ENCODE assay signal across 2 cellular contexts in the genomic region with DNA sequence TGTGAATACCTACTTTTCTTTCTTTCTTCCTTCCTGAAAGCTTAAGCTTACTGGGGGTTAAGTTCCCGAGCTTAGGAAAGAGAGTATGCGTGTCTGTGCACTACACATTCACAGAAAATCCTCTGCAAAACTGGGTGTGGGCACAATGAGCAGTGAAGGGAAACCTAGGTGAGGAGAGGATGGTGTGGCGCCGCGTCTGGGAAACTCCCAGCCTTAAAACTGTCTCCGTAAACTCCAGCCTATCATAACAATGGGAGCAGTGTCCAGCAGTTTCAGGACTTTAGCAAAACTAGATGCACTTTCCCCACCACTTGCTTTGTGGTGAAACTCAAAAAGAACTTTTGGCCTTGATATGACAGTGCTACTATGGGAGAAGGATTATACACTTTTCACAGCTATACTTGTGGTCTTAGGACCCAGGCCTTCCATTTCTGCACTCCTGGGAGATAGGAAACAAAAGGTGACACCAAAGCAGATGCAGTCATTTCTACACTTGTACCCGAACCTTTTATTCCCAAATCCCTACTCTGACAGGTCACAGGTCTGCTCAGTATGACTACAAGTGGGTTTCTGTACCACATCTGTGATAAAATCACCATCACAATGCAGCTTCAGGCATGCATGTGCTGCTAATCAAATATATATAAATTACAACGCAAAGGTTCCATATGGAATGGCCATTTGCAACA.
TF ChIP-seq lines count a peak whose summit lies in the region.

No MANE protein-coding gene starts in this region.

TF ChIP-seq in HepG2, 621 proteins besides CTCF, POLR2A, EP300 and RAD21:
- TF ChIP-seq ZNF441 (CRISPR knock-in tag; IDR thresholded peaks at IDR 0.05; ENCODE audit: borderline replicate concordance) (no peak), MAFK (conservative IDR thresholded peaks at IDR 0.05 in 1 of 2, IDR thresholded peaks at IDR 0.05 in 1 of 2; ENCODE audit: low read length in 2 of 2) (no peak), KDM6A (CRISPR knock-in tag; IDR thresholded peaks at IDR 0.05; ENCODE audit: low read depth) (no peak), ZNF468 (CRISPR knock-in tag; IDR thresholded peaks at IDR 0.05) (no peak), SMARCC2 (IDR thresholded peaks at IDR 0.05) (no peak), PPARG (CRISPR knock-in tag; conservative IDR thresholded peaks at IDR 0.05) (no peak), SOX13 (IDR thresholded peaks at IDR 0.05) (no peak), SOX13 (CRISPR knock-in tag; conservative IDR thresholded peaks at IDR 0.05 in 1 of 2, IDR thresholded peaks at IDR 0.05 in 1 of 2) (no peak), BRCA1 (CRISPR knock-in tag; IDR thresholded peaks at IDR 0.05) (no peak), HNRNPL (IDR thresholded peaks at IDR 0.05; ENCODE audit: low read depth, low read length) (no peak)
- TF ChIP-seq, protein P1, sequence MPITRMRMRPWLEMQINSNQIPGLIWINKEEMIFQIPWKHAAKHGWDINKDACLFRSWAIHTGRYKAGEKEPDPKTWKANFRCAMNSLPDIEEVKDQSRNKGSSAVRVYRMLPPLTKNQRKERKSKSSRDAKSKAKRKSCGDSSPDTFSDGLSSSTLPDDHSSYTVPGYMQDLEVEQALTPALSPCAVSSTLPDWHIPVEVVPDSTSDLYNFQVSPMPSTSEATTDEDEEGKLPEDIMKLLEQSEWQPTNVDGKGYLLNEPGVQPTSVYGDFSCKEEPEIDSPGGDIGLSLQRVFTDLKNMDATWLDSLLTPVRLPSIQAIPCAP (CRISPR knock-in tag; IDR thresholded peaks at IDR 0.05; ENCODE audit: low read depth): no peak
- TF ChIP-seq, protein P2, sequence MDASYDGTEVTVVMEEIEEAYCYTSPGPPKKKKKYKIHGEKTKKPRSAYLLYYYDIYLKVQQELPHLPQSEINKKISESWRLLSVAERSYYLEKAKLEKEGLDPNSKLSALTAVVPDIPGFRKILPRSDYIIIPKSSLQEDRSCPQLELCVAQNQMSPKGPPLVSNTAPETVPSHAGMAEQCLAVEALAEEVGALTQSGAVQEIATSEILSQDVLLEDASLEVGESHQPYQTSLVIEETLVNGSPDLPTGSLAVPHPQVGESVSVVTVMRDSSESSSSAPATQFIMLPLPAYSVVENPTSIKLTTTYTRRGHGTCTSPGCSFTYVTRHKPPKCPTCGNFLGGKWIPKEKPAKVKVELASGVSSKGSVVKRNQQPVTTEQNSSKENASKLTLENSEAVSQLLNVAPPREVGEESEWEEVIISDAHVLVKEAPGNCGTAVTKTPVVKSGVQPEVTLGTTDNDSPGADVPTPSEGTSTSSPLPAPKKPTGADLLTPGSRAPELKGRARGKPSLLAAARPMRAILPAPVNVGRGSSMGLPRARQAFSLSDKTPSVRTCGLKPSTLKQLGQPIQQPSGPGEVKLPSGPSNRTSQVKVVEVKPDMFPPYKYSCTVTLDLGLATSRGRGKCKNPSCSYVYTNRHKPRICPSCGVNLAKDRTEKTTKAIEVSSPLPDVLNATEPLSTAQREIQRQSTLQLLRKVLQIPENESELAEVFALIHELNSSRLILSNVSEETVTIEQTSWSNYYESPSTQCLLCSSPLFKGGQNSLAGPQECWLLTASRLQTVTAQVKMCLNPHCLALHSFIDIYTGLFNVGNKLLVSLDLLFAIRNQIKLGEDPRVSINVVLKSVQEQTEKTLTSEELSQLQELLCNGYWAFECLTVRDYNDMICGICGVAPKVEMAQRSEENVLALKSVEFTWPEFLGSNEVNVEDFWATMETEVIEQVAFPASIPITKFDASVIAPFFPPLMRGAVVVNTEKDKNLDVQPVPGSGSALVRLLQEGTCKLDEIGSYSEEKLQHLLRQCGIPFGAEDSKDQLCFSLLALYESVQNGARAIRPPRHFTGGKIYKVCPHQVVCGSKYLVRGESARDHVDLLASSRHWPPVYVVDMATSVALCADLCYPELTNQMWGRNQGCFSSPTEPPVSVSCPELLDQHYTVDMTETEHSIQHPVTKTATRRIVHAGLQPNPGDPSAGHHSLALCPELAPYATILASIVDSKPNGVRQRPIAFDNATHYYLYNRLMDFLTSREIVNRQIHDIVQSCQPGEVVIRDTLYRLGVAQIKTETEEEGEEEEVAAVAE (CRISPR knock-in tag; IDR thresholded peaks at IDR 0.05; ENCODE audit: borderline replicate concordance): no peak
- TF ChIP-seq, protein P3, sequence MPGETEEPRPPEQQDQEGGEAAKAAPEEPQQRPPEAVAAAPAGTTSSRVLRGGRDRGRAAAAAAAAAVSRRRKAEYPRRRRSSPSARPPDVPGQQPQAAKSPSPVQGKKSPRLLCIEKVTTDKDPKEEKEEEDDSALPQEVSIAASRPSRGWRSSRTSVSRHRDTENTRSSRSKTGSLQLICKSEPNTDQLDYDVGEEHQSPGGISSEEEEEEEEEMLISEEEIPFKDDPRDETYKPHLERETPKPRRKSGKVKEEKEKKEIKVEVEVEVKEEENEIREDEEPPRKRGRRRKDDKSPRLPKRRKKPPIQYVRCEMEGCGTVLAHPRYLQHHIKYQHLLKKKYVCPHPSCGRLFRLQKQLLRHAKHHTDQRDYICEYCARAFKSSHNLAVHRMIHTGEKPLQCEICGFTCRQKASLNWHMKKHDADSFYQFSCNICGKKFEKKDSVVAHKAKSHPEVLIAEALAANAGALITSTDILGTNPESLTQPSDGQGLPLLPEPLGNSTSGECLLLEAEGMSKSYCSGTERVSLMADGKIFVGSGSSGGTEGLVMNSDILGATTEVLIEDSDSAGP (CRISPR knock-in tag; IDR thresholded peaks at IDR 0.05; ENCODE audit: borderline replicate concordance): no peak
- TF ChIP-seq, protein P4, sequence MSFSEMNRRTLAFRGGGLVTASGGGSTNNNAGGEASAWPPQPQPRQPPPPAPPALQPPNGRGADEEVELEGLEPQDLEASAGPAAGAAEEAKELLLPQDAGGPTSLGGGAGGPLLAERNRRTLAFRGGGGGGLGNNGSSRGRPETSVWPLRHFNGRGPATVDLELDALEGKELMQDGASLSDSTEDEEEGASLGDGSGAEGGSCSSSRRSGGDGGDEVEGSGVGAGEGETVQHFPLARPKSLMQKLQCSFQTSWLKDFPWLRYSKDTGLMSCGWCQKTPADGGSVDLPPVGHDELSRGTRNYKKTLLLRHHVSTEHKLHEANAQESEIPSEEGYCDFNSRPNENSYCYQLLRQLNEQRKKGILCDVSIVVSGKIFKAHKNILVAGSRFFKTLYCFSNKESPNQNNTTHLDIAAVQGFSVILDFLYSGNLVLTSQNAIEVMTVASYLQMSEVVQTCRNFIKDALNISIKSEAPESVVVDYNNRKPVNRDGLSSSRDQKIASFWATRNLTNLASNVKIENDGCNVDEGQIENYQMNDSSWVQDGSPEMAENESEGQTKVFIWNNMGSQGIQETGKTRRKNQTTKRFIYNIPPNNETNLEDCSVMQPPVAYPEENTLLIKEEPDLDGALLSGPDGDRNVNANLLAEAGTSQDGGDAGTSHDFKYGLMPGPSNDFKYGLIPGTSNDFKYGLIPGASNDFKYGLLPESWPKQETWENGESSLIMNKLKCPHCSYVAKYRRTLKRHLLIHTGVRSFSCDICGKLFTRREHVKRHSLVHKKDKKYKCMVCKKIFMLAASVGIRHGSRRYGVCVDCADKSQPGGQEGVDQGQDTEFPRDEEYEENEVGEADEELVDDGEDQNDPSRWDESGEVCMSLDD (CRISPR knock-in tag; IDR thresholded peaks at IDR 0.05; ENCODE audit: borderline replicate concordance): no peak

TF ChIP-seq in GM12878, 131 proteins besides CTCF, POLR2A, EP300 and RAD21:
- no peak for TF ChIP-seq HDAC6 (IDR thresholded peaks at IDR 0.05; ENCODE audit: unreplicated experiment)
- no peak for TF ChIP-seq KDM1A (IDR thresholded peaks at IDR 0.05; ENCODE audit: borderline replicate concordance)
- no peak for TF ChIP-seq BCL11A (IDR thresholded peaks at IDR 0.05; ENCODE audit: low read depth, low read length)
- no peak for TF ChIP-seq TARDBP (IDR thresholded peaks at IDR 0.05; ENCODE audit: borderline replicate concordance)
- TF ChIP-seq, protein P5, sequence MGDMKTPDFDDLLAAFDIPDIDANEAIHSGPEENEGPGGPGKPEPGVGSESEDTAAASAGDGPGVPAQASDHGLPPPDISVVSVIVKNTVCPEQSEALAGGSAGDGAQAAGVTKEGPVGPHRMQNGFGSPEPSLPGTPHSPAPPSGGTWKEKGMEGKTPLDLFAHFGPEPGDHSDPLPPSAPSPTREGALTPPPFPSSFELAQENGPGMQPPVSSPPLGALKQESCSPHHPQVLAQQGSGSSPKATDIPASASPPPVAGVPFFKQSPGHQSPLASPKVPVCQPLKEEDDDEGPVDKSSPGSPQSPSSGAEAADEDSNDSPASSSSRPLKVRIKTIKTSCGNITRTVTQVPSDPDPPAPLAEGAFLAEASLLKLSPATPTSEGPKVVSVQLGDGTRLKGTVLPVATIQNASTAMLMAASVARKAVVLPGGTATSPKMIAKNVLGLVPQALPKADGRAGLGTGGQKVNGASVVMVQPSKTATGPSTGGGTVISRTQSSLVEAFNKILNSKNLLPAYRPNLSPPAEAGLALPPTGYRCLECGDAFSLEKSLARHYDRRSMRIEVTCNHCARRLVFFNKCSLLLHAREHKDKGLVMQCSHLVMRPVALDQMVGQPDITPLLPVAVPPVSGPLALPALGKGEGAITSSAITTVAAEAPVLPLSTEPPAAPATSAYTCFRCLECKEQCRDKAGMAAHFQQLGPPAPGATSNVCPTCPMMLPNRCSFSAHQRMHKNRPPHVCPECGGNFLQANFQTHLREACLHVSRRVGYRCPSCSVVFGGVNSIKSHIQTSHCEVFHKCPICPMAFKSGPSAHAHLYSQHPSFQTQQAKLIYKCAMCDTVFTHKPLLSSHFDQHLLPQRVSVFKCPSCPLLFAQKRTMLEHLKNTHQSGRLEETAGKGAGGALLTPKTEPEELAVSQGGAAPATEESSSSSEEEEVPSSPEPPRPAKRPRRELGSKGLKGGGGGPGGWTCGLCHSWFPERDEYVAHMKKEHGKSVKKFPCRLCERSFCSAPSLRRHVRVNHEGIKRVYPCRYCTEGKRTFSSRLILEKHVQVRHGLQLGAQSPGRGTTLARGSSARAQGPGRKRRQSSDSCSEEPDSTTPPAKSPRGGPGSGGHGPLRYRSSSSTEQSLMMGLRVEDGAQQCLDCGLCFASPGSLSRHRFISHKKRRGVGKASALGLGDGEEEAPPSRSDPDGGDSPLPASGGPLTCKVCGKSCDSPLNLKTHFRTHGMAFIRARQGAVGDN (IDR thresholded peaks at IDR 0.05): no peak
- no peak for TF ChIP-seq ZNF24 (IDR thresholded peaks at IDR 0.05)
- TF ChIP-seq MTA3 (IDR thresholded peaks at IDR 0.05; ENCODE audit: borderline replicate concordance, low read length): no peak
- TF ChIP-seq, protein P6, sequence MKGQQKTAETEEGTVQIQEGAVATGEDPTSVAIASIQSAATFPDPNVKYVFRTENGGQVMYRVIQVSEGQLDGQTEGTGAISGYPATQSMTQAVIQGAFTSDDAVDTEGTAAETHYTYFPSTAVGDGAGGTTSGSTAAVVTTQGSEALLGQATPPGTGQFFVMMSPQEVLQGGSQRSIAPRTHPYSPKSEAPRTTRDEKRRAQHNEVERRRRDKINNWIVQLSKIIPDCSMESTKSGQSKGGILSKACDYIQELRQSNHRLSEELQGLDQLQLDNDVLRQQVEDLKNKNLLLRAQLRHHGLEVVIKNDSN (IDR thresholded peaks at IDR 0.05; ENCODE audit: borderline replicate concordance, extremely low read length, insufficient read depth, low read depth, low read length): no peak
- TF ChIP-seq, protein P7, sequence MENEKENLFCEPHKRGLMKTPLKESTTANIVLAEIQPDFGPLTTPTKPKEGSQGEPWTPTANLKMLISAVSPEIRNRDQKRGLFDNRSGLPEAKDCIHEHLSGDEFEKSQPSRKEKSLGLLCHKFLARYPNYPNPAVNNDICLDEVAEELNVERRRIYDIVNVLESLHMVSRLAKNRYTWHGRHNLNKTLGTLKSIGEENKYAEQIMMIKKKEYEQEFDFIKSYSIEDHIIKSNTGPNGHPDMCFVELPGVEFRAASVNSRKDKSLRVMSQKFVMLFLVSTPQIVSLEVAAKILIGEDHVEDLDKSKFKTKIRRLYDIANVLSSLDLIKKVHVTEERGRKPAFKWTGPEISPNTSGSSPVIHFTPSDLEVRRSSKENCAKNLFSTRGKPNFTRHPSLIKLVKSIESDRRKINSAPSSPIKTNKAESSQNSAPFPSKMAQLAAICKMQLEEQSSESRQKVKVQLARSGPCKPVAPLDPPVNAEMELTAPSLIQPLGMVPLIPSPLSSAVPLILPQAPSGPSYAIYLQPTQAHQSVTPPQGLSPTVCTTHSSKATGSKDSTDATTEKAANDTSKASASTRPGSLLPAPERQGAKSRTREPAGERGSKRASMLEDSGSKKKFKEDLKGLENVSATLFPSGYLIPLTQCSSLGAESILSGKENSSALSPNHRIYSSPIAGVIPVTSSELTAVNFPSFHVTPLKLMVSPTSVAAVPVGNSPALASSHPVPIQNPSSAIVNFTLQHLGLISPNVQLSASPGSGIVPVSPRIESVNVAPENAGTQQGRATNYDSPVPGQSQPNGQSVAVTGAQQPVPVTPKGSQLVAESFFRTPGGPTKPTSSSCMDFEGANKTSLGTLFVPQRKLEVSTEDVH (IDR thresholded peaks at IDR 0.05; ENCODE audit: low read depth, partially characterized antibody): no peak
- TF ChIP-seq IKZF2 (IDR thresholded peaks at IDR 0.05): peak in 1 of 2 experiments; percentile 42; a peak in 1 of 4 replicates
- peak; percentile 71; the same call in 1 of the 2 replicates for TF ChIP-seq NR2F1 (conservative IDR thresholded peaks at IDR 0.05)
- peak; percentile 58; the same call in 1 of the 2 replicates for TF ChIP-seq IKZF1 (conservative IDR thresholded peaks at IDR 0.05)
- TF ChIP-seq, protein P8, sequence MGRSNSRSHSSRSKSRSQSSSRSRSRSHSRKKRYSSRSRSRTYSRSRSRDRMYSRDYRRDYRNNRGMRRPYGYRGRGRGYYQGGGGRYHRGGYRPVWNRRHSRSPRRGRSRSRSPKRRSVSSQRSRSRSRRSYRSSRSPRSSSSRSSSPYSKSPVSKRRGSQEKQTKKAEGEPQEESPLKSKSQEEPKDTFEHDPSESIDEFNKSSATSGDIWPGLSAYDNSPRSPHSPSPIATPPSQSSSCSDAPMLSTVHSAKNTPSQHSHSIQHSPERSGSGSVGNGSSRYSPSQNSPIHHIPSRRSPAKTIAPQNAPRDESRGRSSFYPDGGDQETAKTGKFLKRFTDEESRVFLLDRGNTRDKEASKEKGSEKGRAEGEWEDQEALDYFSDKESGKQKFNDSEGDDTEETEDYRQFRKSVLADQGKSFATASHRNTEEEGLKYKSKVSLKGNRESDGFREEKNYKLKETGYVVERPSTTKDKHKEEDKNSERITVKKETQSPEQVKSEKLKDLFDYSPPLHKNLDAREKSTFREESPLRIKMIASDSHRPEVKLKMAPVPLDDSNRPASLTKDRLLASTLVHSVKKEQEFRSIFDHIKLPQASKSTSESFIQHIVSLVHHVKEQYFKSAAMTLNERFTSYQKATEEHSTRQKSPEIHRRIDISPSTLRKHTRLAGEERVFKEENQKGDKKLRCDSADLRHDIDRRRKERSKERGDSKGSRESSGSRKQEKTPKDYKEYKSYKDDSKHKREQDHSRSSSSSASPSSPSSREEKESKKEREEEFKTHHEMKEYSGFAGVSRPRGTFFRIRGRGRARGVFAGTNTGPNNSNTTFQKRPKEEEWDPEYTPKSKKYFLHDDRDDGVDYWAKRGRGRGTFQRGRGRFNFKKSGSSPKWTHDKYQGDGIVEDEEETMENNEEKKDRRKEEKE (IDR thresholded peaks at IDR 0.05): no peak
- no peak for TF ChIP-seq POLR2AphosphoS5 (IDR thresholded peaks at IDR 0.05; ENCODE audit: low read length)
- no peak for TF ChIP-seq EGR1 (IDR thresholded peaks at IDR 0.05; ENCODE audit: borderline replicate concordance in 1 of 2, low read depth in 2 of 2, low read length in 2 of 2)
- no peak for TF ChIP-seq NR2C1 (IDR thresholded peaks at IDR 0.05)
